Comparison of ENCODE assay signal across 1 cellular context in genomic region chr1:77796695-77797405, GRCh38.
TF ChIP-seq lines count a peak whose summit lies in the region.

No MANE protein-coding gene starts in this region.

TF ChIP-seq in H1, 55 proteins besides CTCF, POLR2A, EP300 and RAD21 (continued from another document):
- TF ChIP-seq JUN (IDR thresholded peaks at IDR 0.05; ENCODE audit: low read depth, low read length) (no peak), POLR2AphosphoS5 (IDR thresholded peaks at IDR 0.05; ENCODE audit: low read depth, low read length) (no peak), MAFK (IDR thresholded peaks at IDR 0.05; ENCODE audit: low read depth, low read length) (no peak), HDAC6 (IDR thresholded peaks at IDR 0.05; ENCODE audit: low read depth, low read length) (no peak)
